31 cellular contexts compared by ENCODE assay signal in the genomic region with DNA sequence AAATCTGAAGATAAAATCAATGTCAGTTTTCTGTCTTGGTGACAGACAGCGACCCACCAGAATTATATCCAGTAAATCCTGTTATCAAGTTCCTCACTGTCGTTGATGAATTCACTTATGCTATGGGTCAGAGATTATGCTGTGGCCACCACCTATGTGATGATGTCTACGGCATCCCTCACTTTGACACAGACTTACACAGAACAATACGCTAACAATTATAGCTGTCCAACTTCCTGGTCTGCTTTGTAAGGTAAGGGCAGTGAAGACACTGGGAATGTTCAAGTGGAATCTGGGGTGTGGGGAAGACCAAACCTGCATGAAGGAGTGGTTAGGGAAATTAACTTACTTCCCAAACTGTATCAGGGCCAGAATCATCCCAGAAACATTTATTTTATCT. TPM values are rescaled to one million over a fixed set of nuclear protein-coding genes. Genes with fewer than 3 reads are reported as not detected.
"Had no signal": no experiment of that assay in that cellular context is flagged by ENCODE, and none has a peak within 500 bp of the region (broad histone marks: within the 10 kb centered on the region; RNA-seq: fewer than 3 reads in every experiment).

No MANE protein-coding gene starts in this region.

- H3K4me1 Mint-ChIP-seq: stimulated activated memory B cell treated with anti-CD40 and anti-IgM and Interleukin-4, amounts not matched to agents 10 μg/mL and 1 μg/mL and 100 μg/mL, for 72 hours had no signal

- H3K9me3 ChIP-seq: suprapubic skin, testis, thoracic aorta, thyroid gland, tibial artery, tibial nerve, transverse colon, upper lobe of left lung, upper lobe of right lung, uterus, vagina had no signal

- H3K4me1 ChIP-seq: testis, upper lobe of right lung, uterus had no signal

- H3K4me3 Mint-ChIP-seq: stimulated activated effector memory CD8-positive, alpha-beta T cell treated with anti-CD3 and anti-CD28 coated beads, Interleukin-12 subunit alpha, Interleukin-12 subunit beta, amount 100 ng/mL, for 72 hours; stimulated activated memory B cell treated with anti-CD40 and anti-IgM and Interleukin-4, amounts not matched to agents 10 μg/mL and 1 μg/mL and 100 μg/mL, for 72 hours; stimulated activated naive B cell treated with anti-CD40 and anti-IgM and Interleukin-4, amounts not matched to agents 10 μg/mL and 1 μg/mL and 100 μg/mL, for 72 hours; stimulated activated naive CD8-positive, alpha-beta T cell treated with anti-CD3 and anti-CD28 coated beads, Interleukin-15, amount 100 ng/mL, for 72 hours; stimulated activated naive CD8-positive, alpha-beta T cell treated with anti-CD3 and anti-CD28 coated beads, Interleukin-15, Interleukin-2, amounts not matched to agents 100 ng/mL and 50 ng/mL, for 24 hours; type B pancreatic cell had no signal

- ATAC-seq: stimulated activated effector memory CD8-positive, alpha-beta T cell treated with anti-CD3 and anti-CD28 coated beads, Interleukin-12 subunit alpha, Interleukin-12 subunit beta, amount 100 ng/mL, for 72 hours; stimulated activated memory B cell treated with anti-CD40 and anti-IgM and Interleukin-4, amounts not matched to agents 10 μg/mL and 1 μg/mL and 100 μg/mL, for 72 hours; stimulated activated naive B cell treated with anti-CD40 and anti-IgM and Interleukin-4, amounts not matched to agents 10 μg/mL and 1 μg/mL and 100 μg/mL, for 72 hours; stimulated activated naive CD8-positive, alpha-beta T cell treated with anti-CD3 and anti-CD28 coated beads, Interleukin-15, amount 100 ng/mL, for 72 hours; stimulated activated naive CD8-positive, alpha-beta T cell treated with anti-CD3 and anti-CD28 coated beads, Interleukin-15, Interleukin-2, amounts not matched to agents 100 U/mL and 50 U/mL, for 24 hours; upper lobe of right lung had no signal

- H3K27ac ChIP-seq: stomach, suprapubic skin, testis, thoracic aorta, thyroid gland, tibial artery, tibial nerve, transverse colon, upper lobe of left lung, upper lobe of right lung, uterus, vagina had no signal

- H3K36me3 ChIP-seq: stomach, suprapubic skin, thoracic aorta, thyroid gland, tibial artery, tibial nerve, transverse colon, upper lobe of left lung, upper lobe of right lung, uterus, vagina had no signal

- H3K27me3 ChIP-seq: testis had no signal

- DNase-seq: stimulated activated CD4-positive, alpha-beta T cell treated with anti-CD3 and anti-CD28 coated beads, Interleukin-2, amount 100 ng/mL, for 48 hours; stimulated activated CD4-positive, alpha-beta T cell treated with anti-CD3 and anti-CD28 coated beads, Interleukin-4, amount 100 ng/mL, for 1 hour; stimulated activated CD4-positive, alpha-beta T cell treated with anti-CD3 and anti-CD28 coated beads, Interleukin-4, amount 100 ng/mL, for 24 hours; stimulated activated CD4-positive, alpha-beta T cell treated with anti-CD3 and anti-CD28 coated beads, Interleukin-4, amount 100 ng/mL, for 4 hours; stimulated activated CD8-positive, alpha-beta memory T cell treated with anti-CD3 and anti-CD28 coated beads, Interleukin-4, amount 100 ng/mL, for 48 hours; stimulated activated naive B cell treated with anti-CD40 and anti-IgM and Interleukin-4, amounts not matched to agents 10 μg/mL and 1 μg/mL and 100 μg/mL, for 72 hours; stimulated activated naive CD4-positive, alpha-beta T cell; stimulated activated naive CD4-positive, alpha-beta T cell treated with Interleukin-2 at 50 U/mL for 16 hours; stimulated activated naive CD8-positive, alpha-beta T cell treated with anti-CD3 and anti-CD28 coated beads, Interleukin-15, amount 100 ng/mL, for 72 hours; stimulated activated naive CD8-positive, alpha-beta T cell treated with anti-CD3 and anti-CD28 coated beads, Interleukin-15, Interleukin-2, amounts not matched to agents 100 U/mL and 50 U/mL, for 24 hours; stomach; substantia nigra; testis; thyroid gland; tibial artery; transverse colon; trophoblast cell; upper lobe of left lung; upper lobe of right lung; uterus had no signal

- H3K36me3 Mint-ChIP-seq: stimulated activated effector memory CD8-positive, alpha-beta T cell treated with anti-CD3 and anti-CD28 coated beads, Interleukin-12 subunit alpha, Interleukin-12 subunit beta, amount 100 ng/mL, for 72 hours; stimulated activated memory B cell treated with anti-CD40 and anti-IgM and Interleukin-4, amounts not matched to agents 10 μg/mL and 1 μg/mL and 100 μg/mL, for 72 hours; type B pancreatic cell had no signal

- H3K9me3 Mint-ChIP-seq: stimulated activated effector memory CD8-positive, alpha-beta T cell treated with anti-CD3 and anti-CD28 coated beads, Interleukin-12 subunit alpha, Interleukin-12 subunit beta, amount 100 ng/mL, for 72 hours; stimulated activated memory B cell treated with anti-CD40 and anti-IgM and Interleukin-4, amounts not matched to agents 10 μg/mL and 1 μg/mL and 100 μg/mL, for 72 hours; stimulated activated naive B cell treated with anti-CD40 and anti-IgM and Interleukin-4, amounts not matched to agents 10 μg/mL and 1 μg/mL and 100 μg/mL, for 72 hours; stimulated activated naive CD8-positive, alpha-beta T cell treated with anti-CD3 and anti-CD28 coated beads, Interleukin-15, amount 100 ng/mL, for 72 hours; stimulated activated naive CD8-positive, alpha-beta T cell treated with anti-CD3 and anti-CD28 coated beads, Interleukin-15, Interleukin-2, amounts not matched to agents 100 ng/mL and 50 ng/mL, for 24 hours; type B pancreatic cell had no signal

- H3K4me3 ChIP-seq: stomach, suprapubic skin, testis, thoracic aorta, thyroid gland, tibial artery, tibial nerve, transverse colon, upper lobe of left lung, upper lobe of right lung, uterus, vagina had no signal

- H3K27ac Mint-ChIP-seq: stimulated activated effector memory CD8-positive, alpha-beta T cell treated with anti-CD3 and anti-CD28 coated beads, Interleukin-12 subunit alpha, Interleukin-12 subunit beta, amount 100 ng/mL, for 72 hours; stimulated activated memory B cell treated with anti-CD40 and anti-IgM and Interleukin-4, amounts not matched to agents 10 μg/mL and 1 μg/mL and 100 μg/mL, for 72 hours; stimulated activated naive B cell treated with anti-CD40 and anti-IgM and Interleukin-4, amounts not matched to agents 10 μg/mL and 1 μg/mL and 100 μg/mL, for 72 hours; stimulated activated naive CD8-positive, alpha-beta T cell treated with anti-CD3 and anti-CD28 coated beads, Interleukin-15, amount 100 ng/mL, for 72 hours; stimulated activated naive CD8-positive, alpha-beta T cell treated with anti-CD3 and anti-CD28 coated beads, Interleukin-15, Interleukin-2, amounts not matched to agents 100 ng/mL and 50 ng/mL, for 24 hours; type B pancreatic cell had no signal

RNA-seq across cellular contexts. Expression of gene PAX6, which starts 19.3 kb away (rescaled TPM):
- total RNA-seq: subcutaneous adipose tissue, thyroid gland, tibial nerve, upper lobe of left lung, upper lobe of right lung, ureter, urinary bladder, vagina had no signal
- polyA plus RNA-seq: urinary bladder had no signal
